8 cellular contexts compared by ENCODE assay signal in the genomic region with DNA sequence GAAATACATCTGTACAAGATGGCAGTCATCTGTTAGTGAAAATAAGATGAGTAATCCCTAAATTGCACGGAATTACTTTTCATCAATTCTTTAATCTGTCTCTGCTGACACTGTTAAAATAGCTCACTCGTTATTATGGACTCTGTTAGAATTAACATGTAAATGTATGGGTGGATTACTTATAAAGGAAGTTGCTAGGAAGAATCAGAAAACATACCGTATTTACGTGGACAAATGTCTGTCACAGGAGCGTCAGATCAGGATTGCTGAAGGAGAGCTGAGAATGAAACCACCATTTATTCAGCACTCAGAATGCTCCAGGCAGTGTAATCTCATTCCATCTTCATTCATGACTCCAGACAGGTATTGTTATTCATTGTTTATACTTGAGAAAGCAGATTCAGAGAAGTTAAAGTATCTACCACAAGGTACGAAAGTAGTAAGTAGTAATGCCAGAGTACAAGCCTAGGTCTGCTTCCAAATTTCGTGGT. TPM values are rescaled to one million over a fixed set of nuclear protein-coding genes. Genes with fewer than 3 reads are reported as not detected.
DNase-seq lines count a peak whose midpoint lies in the region; ATAC-seq, FAIRE-seq and TF ChIP-seq lines count a peak whose summit lies in the region.

No MANE protein-coding gene starts in this region.

- no peaks in the 10 kb centered on the region for H4K20me1 ChIP-seq in KMS-11 (ENCODE audit: insufficient read depth)

- CTCF ChIA-PET in A549 (lab: Yijun Ruan, JAX): no interaction called here

- TF ChIP-seq EP300 in A549 (IDR thresholded peaks at IDR 0.05): no peak

- ATAC-seq in A549 (no peak), GM21367 (IDR thresholded peaks at IDR 0.05; ENCODE audit: unreplicated experiment) (no peak)

- no peaks in the 10 kb centered on the region for H3K79me2 ChIP-seq in KMS-11 (ENCODE audit: insufficient read depth, low read depth)

- no peak for FAIRE-seq in A549 (lab: Jason Lieb, UNC)

- no peak for TF ChIP-seq RAD21 in A549 (conservative IDR thresholded peaks at IDR 0.05 in 1 of 2, IDR thresholded peaks at IDR 0.05 in 1 of 2)

- POLR2A ChIA-PET in A549 (lab: Yijun Ruan, JAX): no interaction called here

- H3K4me1 ChIP-seq in A549 (peaks cover 14% of the 10 kb centered on the region), KMS-11 (ENCODE audit: low read depth, poor library complexity, severe bottlenecking) (peaks cover 24% of the 10 kb centered on the region)

- H3K4me2 ChIP-seq in A549 (peak overlapping the region; percentile 79), KMS-11 (peak overlapping the region; percentile 66)

- H3K27me3 ChIP-seq in KMS-11 (ENCODE audit: insufficient read depth, low read depth): no peaks in the 10 kb centered on the region

- no peak for TF ChIP-seq CTCF in A549 (IDR thresholded peaks at IDR 0.05)
- TF ChIP-seq CTCF in KMS-11 (conservative IDR thresholded peaks at IDR 0.05; ENCODE audit: low read depth, low read length): no peak

- no peak for TF ChIP-seq POLR2A in A549 (IDR thresholded peaks at IDR 0.05; ENCODE audit: low read length)

- no peak for DNase-seq in A549 (ENCODE audit: low read depth in 1 of 2, low spot score in 1 of 2)
- DNase-seq in cerebellar cortex (ENCODE audit: low spot score): peak; percentile 70
- peak; percentile 61 for DNase-seq in medulla oblongata (ENCODE audit: extremely low spot score)
- DNase-seq in OCI-M2 (lab: John Stamatoyannopoulos, UW; ENCODE audit: unreplicated experiment): no peak
- no peak for DNase-seq in COLO829 (ENCODE audit: low spot score)
- DNase-seq in NCI-H1694 (lab: John Stamatoyannopoulos, UW): no peak

- no peak overlapping the region; a peak in 1 of 6 replicates for H3K27ac ChIP-seq in A549
- no peak overlapping the region for H3K27ac ChIP-seq in KMS-11

- peak overlapping the region; percentile 61 for H3K4me3 ChIP-seq in A549
- no peak overlapping the region for H3K4me3 ChIP-seq in KMS-11 (IDR thresholded peaks at IDR 0.05; ENCODE audit: insufficient read depth, low read depth, low read length)

- H3K9ac ChIP-seq in KMS-11: no peak overlapping the region; the same call in 1 of the 2 replicates

- no peaks in the 10 kb centered on the region for H3K9me3 ChIP-seq in A549

- H3K36me3 ChIP-seq in KMS-11 (ENCODE audit: insufficient read depth): no peaks in the 10 kb centered on the region

- H2AFZ ChIP-seq in KMS-11 (ENCODE audit: low read depth): no peak overlapping the region

- WGBS in A549 (ENCODE audit: missing lambda C conversion rate): 72% methylated on average over 7 of the region's 7 CpGs

TF ChIP-seq in A549, 52 proteins besides CTCF, POLR2A, EP300 and RAD21:
- TF ChIP-seq HDAC2 (IDR thresholded peaks at IDR 0.05) (no peak), CBX2 (IDR thresholded peaks at IDR 0.05; ENCODE audit: borderline replicate concordance, low read depth) (no peak), PHF8 (IDR thresholded peaks at IDR 0.05; ENCODE audit: borderline replicate concordance, low read depth) (no peak), CEBPB (IDR thresholded peaks at IDR 0.05) (no peak), RARB (CRISPR knock-in tag; IDR thresholded peaks at IDR 0.05) (no peak), BHLHE40 (IDR thresholded peaks at IDR 0.05; ENCODE audit: low read depth, low read length) (no peak), JUN (IDR thresholded peaks at IDR 0.05) (no peak), NFE2L2 (conservative IDR thresholded peaks at IDR 0.05; ENCODE audit: low read length) (no peak), ZFP36 (IDR thresholded peaks at IDR 0.05; ENCODE audit: borderline replicate concordance, partially characterized antibody) (no peak), JUNB (IDR thresholded peaks at IDR 0.05) (no peak), CBX8 (IDR thresholded peaks at IDR 0.05) (no peak)
- TF ChIP-seq, protein P1, sequence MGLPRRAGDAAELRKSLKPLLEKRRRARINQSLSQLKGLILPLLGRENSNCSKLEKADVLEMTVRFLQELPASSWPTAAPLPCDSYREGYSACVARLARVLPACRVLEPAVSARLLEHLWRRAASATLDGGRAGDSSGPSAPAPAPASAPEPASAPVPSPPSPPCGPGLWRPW (IDR thresholded peaks at IDR 0.05): no peak
- TF ChIP-seq, protein P2, sequence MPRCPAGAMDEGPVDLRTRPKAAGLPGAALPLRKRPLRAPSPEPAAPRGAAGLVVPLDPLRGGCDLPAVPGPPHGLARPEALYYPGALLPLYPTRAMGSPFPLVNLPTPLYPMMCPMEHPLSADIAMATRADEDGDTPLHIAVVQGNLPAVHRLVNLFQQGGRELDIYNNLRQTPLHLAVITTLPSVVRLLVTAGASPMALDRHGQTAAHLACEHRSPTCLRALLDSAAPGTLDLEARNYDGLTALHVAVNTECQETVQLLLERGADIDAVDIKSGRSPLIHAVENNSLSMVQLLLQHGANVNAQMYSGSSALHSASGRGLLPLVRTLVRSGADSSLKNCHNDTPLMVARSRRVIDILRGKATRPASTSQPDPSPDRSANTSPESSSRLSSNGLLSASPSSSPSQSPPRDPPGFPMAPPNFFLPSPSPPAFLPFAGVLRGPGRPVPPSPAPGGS (IDR thresholded peaks at IDR 0.05): no peak
- TF ChIP-seq, protein P3, sequence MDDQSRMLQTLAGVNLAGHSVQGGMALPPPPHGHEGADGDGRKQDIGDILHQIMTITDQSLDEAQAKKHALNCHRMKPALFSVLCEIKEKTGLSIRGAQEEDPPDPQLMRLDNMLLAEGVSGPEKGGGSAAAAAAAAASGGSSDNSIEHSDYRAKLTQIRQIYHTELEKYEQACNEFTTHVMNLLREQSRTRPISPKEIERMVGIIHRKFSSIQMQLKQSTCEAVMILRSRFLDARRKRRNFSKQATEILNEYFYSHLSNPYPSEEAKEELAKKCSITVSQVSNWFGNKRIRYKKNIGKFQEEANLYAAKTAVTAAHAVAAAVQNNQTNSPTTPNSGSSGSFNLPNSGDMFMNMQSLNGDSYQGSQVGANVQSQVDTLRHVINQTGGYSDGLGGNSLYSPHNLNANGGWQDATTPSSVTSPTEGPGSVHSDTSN (IDR thresholded peaks at IDR 0.05): no peak

RNA-seq across cellular contexts. Expression of a gene that starts 1.3 kb away (rescaled TPM):
- polyA plus RNA-seq in A549 (2011; rRNA removed) (2.2 and 3.0 TPM in 2 replicates), A549 (2017; fragmentation: RNase III; extraction: RNeasy Plus Mini Kit Qiagen cat#74134 plus additional on column Dnase treatment) (1.0 to 1.4 TPM (median 1.2 TPM) in 3 replicates)
- 0.12 and 0.19 TPM in 2 replicates for polyA plus RNA-seq in A549 (2012; cell fraction: cytosol; rRNA removed)
- 0.11 and 0.17 TPM in 2 replicates for polyA plus RNA-seq in A549 (2012; cell fraction: nucleus; rRNA removed)
- polyA minus RNA-seq in A549 (2011; rRNA and poly(A)+ RNA removed): 0.83 TPM in 2 replicates

Comparison
In these comparisons a context has a peak if more than half of its experiments do, and no peak if none do; other contexts are left out.
1. DNase-seq: peak in cerebellar cortex (single experiment) and medulla oblongata (single experiment); none in A549 (0 of 2), OCI-M2 (single experiment), COLO829 (single experiment) and NCI-H1694 (single experiment).